In genomic region chr14:79395061-79395460, GRCh38 we compare ENCODE assay signal across 27 cellular contexts.
DNase-seq lines count a peak whose midpoint lies in the region; ATAC-seq, FAIRE-seq and TF ChIP-seq lines count a peak whose summit lies in the region.
"Had no signal": no experiment of that assay in that cellular context is flagged by ENCODE, and none has a peak within 500 bp of the region (broad histone marks: within the 10 kb centered on the region; RNA-seq: fewer than 3 reads in every experiment).

No MANE protein-coding gene starts in this region.

- peaks cover 7% of the 10 kb centered on the region for H3K9me3 Mint-ChIP-seq in mesothelial cell of epicardium
- H3K9me3 Mint-ChIP-seq in activated CD4-positive, alpha-beta T cell treated with anti-CD3 and anti-CD28 coated beads for 36 hours (ENCODE audit: low read depth) = peaks cover 3% of the 10 kb centered on the region

- CTCF ChIA-PET in AG04449 (lab: Yijun Ruan, JAX) = no interaction called here
- CTCF ChIA-PET in HepG2 (lab: Yijun Ruan, JAX; ENCODE audit: low intra/inter-chr PET ratio, low total read pairs) = no interaction called here
- CTCF ChIA-PET in activated CD4-positive, alpha-beta T cell treated with anti-CD3 and anti-CD28 coated beads for 36 hours (lab: Charles Lee) = no interaction called here

- H3K4me3 Mint-ChIP-seq in mesothelial cell of epicardium = no peak overlapping the region
- no peak overlapping the region for H3K4me3 Mint-ChIP-seq in activated CD4-positive, alpha-beta T cell treated with anti-CD3 and anti-CD28 coated beads for 36 hours
- H3K4me3 Mint-ChIP-seq: activated B cell treated with CpG ODN at 0.5 μM for 24 hours; activated CD8-positive, alpha-beta T cell treated with anti-CD3 and anti-CD28 coated beads, Interleukin-2, amount 10 ng/mL, durations not matched to agents 7 days and 5 days; activated naive CD8-positive, alpha-beta T cell treated with anti-CD3 and anti-CD28 coated beads, Interleukin-2, amount 50 U/mL, for 24 hours; stimulated activated naive CD8-positive, alpha-beta T cell treated with anti-CD3 and anti-CD28 coated beads, Interleukin-15, Interleukin-2, amounts not matched to agents 100 ng/mL and 50 ng/mL, for 24 hours had no signal

- no peak overlapping the region for H3K4me2 ChIP-seq in HepG2 (ENCODE audit: low read depth, low read length)

- no peaks in the 10 kb centered on the region for H3K79me2 ChIP-seq in HepG2 (ENCODE audit: insufficient read depth, low read length)

- H4K20me1 ChIP-seq in HepG2 (ENCODE audit: insufficient read depth, low read length) = no peaks in the 10 kb centered on the region

- DNase-seq in AG04449 (ENCODE audit: low read depth, low spot score) (peak; percentile 51), HCEC 1CT (peak; percentile 35), cardiac fibroblast (ENCODE audit: low read depth in 2 of 2) (peak; percentile 56 to 63), mesothelial cell of epicardium (ENCODE audit: low spot score in 2 of 2, unreplicated experiment in 2 of 2) (no peak), T1000 (lab: John Stamatoyannopoulos, UW) (no peak), HepG2 (ENCODE audit: low spot score) (no peak)
- no peak for DNase-seq in activated CD4-positive, alpha-beta T cell treated with anti-CD3 and anti-CD28 coated beads for 36 hours
- DNase-seq: 8988T; activated B cell treated with CpG ODN at 0.5 μM for 24 hours; activated CD8-positive, alpha-beta T cell treated with anti-CD3 and anti-CD28 coated beads, Interleukin-2, amount 10 ng/mL, durations not matched to agents 7 days and 5 days; activated gamma-delta T cell; activated naive CD8-positive, alpha-beta T cell treated with anti-CD3 and anti-CD28 coated beads, Interleukin-2, amount 50 U/mL, for 24 hours; islet precursor cell; NCI-H1092; NCI-H187 treated with DMSO at 0.1 percent for 48 hours; NCI-H69; stimulated activated CD4-positive, alpha-beta T cell treated with anti-CD3 and anti-CD28 coated beads, Interleukin-4, amount 100 ng/mL, for 24 hours; T-helper 9 cell; tibial artery had no signal

- H2AFZ ChIP-seq in HepG2 (ENCODE audit: low read length) = no peak overlapping the region

- H3K9ac ChIP-seq in HepG2 (ENCODE audit: insufficient read depth, low read depth, low read length) = no peak overlapping the region

- peak overlapping the region; percentile 62 for H3K27ac Mint-ChIP-seq in mesothelial cell of epicardium
- H3K27ac Mint-ChIP-seq in activated CD4-positive, alpha-beta T cell treated with anti-CD3 and anti-CD28 coated beads for 36 hours = no peak overlapping the region
- H3K27ac Mint-ChIP-seq: activated B cell treated with CpG ODN at 0.5 μM for 24 hours; activated CD8-positive, alpha-beta T cell treated with anti-CD3 and anti-CD28 coated beads, Interleukin-2, amount 10 ng/mL, durations not matched to agents 7 days and 5 days; activated naive CD8-positive, alpha-beta T cell treated with anti-CD3 and anti-CD28 coated beads, Interleukin-2, amount 50 U/mL, for 24 hours; stimulated activated naive CD8-positive, alpha-beta T cell treated with anti-CD3 and anti-CD28 coated beads, Interleukin-15, Interleukin-2, amounts not matched to agents 100 ng/mL and 50 ng/mL, for 24 hours had no signal

- intact Hi-C loops in HepG2 (cut with micrococcal nuclease; ENCODE audit: unreplicated experiment) = no loop called here
- intact Hi-C loops in activated CD4-positive, alpha-beta T cell treated with anti-CD3 and anti-CD28 coated beads for 36 hours (cut with DNase I, micrococcal nuclease) = no loop called here

- H3K9me3 ChIP-seq in HepG2 (ENCODE audit: low read length) = peaks cover 56% of the 10 kb centered on the region
- H3K9me3 ChIP-seq: breast epithelium, neutrophil, tibial artery had no signal

- POLR2A ChIA-PET in AG04449 (lab: Yijun Ruan, JAX) = no interaction called here
- POLR2A ChIA-PET in HepG2 (lab: Yijun Ruan, JAX) = no interaction called here
- POLR2A ChIA-PET in activated CD4-positive, alpha-beta T cell treated with anti-CD3 and anti-CD28 coated beads for 36 hours (lab: Charles Lee) = no interaction called here

- no peaks in the 10 kb centered on the region for H3K4me1 ChIP-seq in HepG2 (ENCODE audit: insufficient read depth, low read length)
- H3K4me1 ChIP-seq: breast epithelium, tibial artery had no signal

- TF ChIP-seq RAD21 in HepG2 (CRISPR knock-in tag; IDR thresholded peaks at IDR 0.05) = no peak

- no peak overlapping the region for H3K27ac ChIP-seq in HepG2 (ENCODE audit: extremely low read length, insufficient read depth, low read length)
- H3K27ac ChIP-seq: breast epithelium, C4-2B, neutrophil, tibial artery had no signal

- no peak for TF ChIP-seq POLR2A in HepG2 (IDR thresholded peaks at IDR 0.05; ENCODE audit: insufficient read depth in 1 of 2, low read depth in 2 of 2, low read length in 2 of 2)

- no peak for FAIRE-seq in HepG2 (lab: Jason Lieb, UNC)
- FAIRE-seq: frontal cortex, GM18507 had no signal

- H3K4me1 Mint-ChIP-seq in mesothelial cell of epicardium = peaks cover 7% of the 10 kb centered on the region
- H3K4me1 Mint-ChIP-seq in activated CD4-positive, alpha-beta T cell treated with anti-CD3 and anti-CD28 coated beads for 36 hours = no peaks in the 10 kb centered on the region
- H3K4me1 Mint-ChIP-seq: activated B cell treated with CpG ODN at 0.5 μM for 24 hours; activated naive CD8-positive, alpha-beta T cell treated with anti-CD3 and anti-CD28 coated beads, Interleukin-2, amount 50 U/mL, for 24 hours had no signal

- ATAC-seq in HG02610 (IDR thresholded peaks at IDR 0.05; ENCODE audit: unreplicated experiment) = no peak
- no peak for ATAC-seq in HepG2
- no peak for ATAC-seq in activated CD4-positive, alpha-beta T cell treated with anti-CD3 and anti-CD28 coated beads for 36 hours
- ATAC-seq: activated CD8-positive, alpha-beta T cell treated with anti-CD3 and anti-CD28 coated beads, Interleukin-2, amount 10 ng/mL, durations not matched to agents 7 days and 5 days; activated naive CD8-positive, alpha-beta T cell treated with anti-CD3 and anti-CD28 coated beads, Interleukin-2, amount 50 U/mL, for 24 hours had no signal

- H3K27me3 Mint-ChIP-seq in mesothelial cell of epicardium (ENCODE audit: low read depth) = no peaks in the 10 kb centered on the region
- H3K27me3 Mint-ChIP-seq in activated CD4-positive, alpha-beta T cell treated with anti-CD3 and anti-CD28 coated beads for 36 hours = no peaks in the 10 kb centered on the region
- H3K27me3 Mint-ChIP-seq: activated B cell treated with CpG ODN at 0.5 μM for 24 hours; activated naive CD8-positive, alpha-beta T cell treated with anti-CD3 and anti-CD28 coated beads, Interleukin-2, amount 50 U/mL, for 24 hours; stimulated activated naive CD8-positive, alpha-beta T cell treated with anti-CD3 and anti-CD28 coated beads, Interleukin-15, Interleukin-2, amounts not matched to agents 100 ng/mL and 50 ng/mL, for 24 hours had no signal

- no peaks in the 10 kb centered on the region for H3K27me3 ChIP-seq in HepG2 (ENCODE audit: control insufficient read depth in 1 of 2, insufficient read depth in 2 of 2, low read length in 2 of 2)
- H3K27me3 ChIP-seq: breast epithelium, neutrophil, tibial artery had no signal

- in situ Hi-C loops in HepG2 (cut with HindIII; ENCODE audit: extremely low pct_ligation_motif_present, low pct_unique_long_range_greater_than_20kb) = no loop called here

- H3K36me3 Mint-ChIP-seq in mesothelial cell of epicardium = no peaks in the 10 kb centered on the region
- no peaks in the 10 kb centered on the region for H3K36me3 Mint-ChIP-seq in activated CD4-positive, alpha-beta T cell treated with anti-CD3 and anti-CD28 coated beads for 36 hours (ENCODE audit: low read depth)

- no peak for TF ChIP-seq CTCF in AG04449 (IDR thresholded peaks at IDR 0.05; ENCODE audit: insufficient read depth, low read length, missing control alignments)
- TF ChIP-seq CTCF in cardiac fibroblast (IDR thresholded peaks at IDR 0.05; ENCODE audit: low read depth, low read length) = no peak
- no peak for TF ChIP-seq CTCF in mesothelial cell of epicardium (IDR thresholded peaks at IDR 0.05; ENCODE audit: unreplicated experiment)
- no peak for TF ChIP-seq CTCF in HepG2 (CRISPR knock-in tag; IDR thresholded peaks at IDR 0.05)

- no TSS peak for BruUV-seq in HepG2 (replicated peaks; lab: Mats Ljungman, UMichigan)

- no peak overlapping the region for H3K4me3 ChIP-seq in AG04449 (ENCODE audit: low read depth, low read length)
- H3K4me3 ChIP-seq in cardiac fibroblast (replicated peaks in 1 of 2; ENCODE audit: low read depth in 2 of 2, low read length in 2 of 2) = no peak overlapping the region
- no peak overlapping the region for H3K4me3 ChIP-seq in HepG2 (replicated peaks in 1 of 3; ENCODE audit: insufficient read depth in 1 of 3, low read depth in 2 of 3, low read length in 3 of 3)
- H3K4me3 ChIP-seq: breast epithelium, lung, tibial artery had no signal

- H3K36me3 ChIP-seq in HepG2 (replicated peaks in 1 of 2; ENCODE audit: control insufficient read depth in 1 of 2, insufficient read depth in 2 of 2, low read length in 2 of 2) = no peaks in the 10 kb centered on the region
- H3K36me3 ChIP-seq: breast epithelium, neutrophil, tibial artery had no signal

- TF ChIP-seq EP300 in HepG2 (IDR thresholded peaks at IDR 0.05; ENCODE audit: low read depth in 2 of 2, low read length in 2 of 2) (no peak), HepG2 (CRISPR knock-in tag; IDR thresholded peaks at IDR 0.05; ENCODE audit: borderline replicate concordance) (no peak)

TF ChIP-seq in HepG2, 621 proteins besides CTCF, POLR2A, EP300 and RAD21 (continues in another document):
- TF ChIP-seq KLF13 (CRISPR knock-in tag; IDR thresholded peaks at IDR 0.05) (no peak), ZNF33B (CRISPR knock-in tag; IDR thresholded peaks at IDR 0.05) (no peak)

Comparison
In these comparisons a context has a peak if more than half of its experiments do, and no peak if none do; other contexts are left out.
1. DNase-seq: peak in AG04449 (single experiment), HCEC 1CT (single experiment) and cardiac fibroblast (2 of 2); none in mesothelial cell of epicardium (0 of 2), T1000 (single experiment), HepG2 (single experiment) and activated CD4-positive, alpha-beta T cell treated with anti-CD3 and anti-CD28 coated beads for 36 hours (single experiment).